ENCODE assay signal across 14 cellular contexts in the genomic region with DNA sequence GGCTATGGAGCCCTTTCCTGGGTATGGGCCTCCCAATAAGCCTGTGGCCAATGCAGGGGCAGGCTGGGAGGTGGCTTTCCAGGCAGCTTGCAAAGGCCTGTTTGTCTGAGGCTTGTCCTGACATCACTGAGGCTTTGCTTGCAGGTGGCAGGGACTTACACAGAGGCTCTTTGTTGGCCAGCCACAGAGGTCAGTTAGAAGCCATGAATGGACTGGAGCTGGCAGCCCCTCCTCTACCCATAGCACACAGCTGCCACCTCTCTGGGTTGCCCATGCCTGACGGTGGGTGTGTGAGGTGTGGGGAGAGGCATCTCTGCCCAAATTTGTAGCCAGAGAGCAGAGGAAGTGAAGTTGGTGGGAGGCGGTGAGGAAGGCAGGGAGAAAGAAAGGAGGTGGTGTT. TPM values are rescaled to one million over a fixed set of nuclear protein-coding genes. Genes with fewer than 3 reads are reported as not detected.
DNase-seq lines count a peak whose midpoint lies in the region; ATAC-seq and TF ChIP-seq lines count a peak whose summit lies in the region.
"Had no signal": no experiment of that assay in that cellular context is flagged by ENCODE, and none has a peak within 500 bp of the region (broad histone marks: within the 10 kb centered on the region; RNA-seq: fewer than 3 reads in every experiment).

No MANE protein-coding gene starts in this region.

- H3K27ac ChIP-seq in testis (peak overlapping the region in 1 of 2 donors; percentile 55), upper lobe of left lung (peak overlapping the region in 2 of 4 donors; percentile 43 to 55)
- H3K27ac ChIP-seq: right lobe of liver had no signal

- H3K4me1 ChIP-seq in testis: peaks cover 62% of the 10 kb centered on the region
- H3K4me1 ChIP-seq in upper lobe of left lung: peaks cover 42 to 76% (median 67%) of the 10 kb centered on the region in 4 donors

- DNase-seq in NCI-H146 (lab: John Stamatoyannopoulos, UW) (peak; percentile 2), NCI-H146 treated with DMSO at 0.1 percent for 48 hours (lab: John Stamatoyannopoulos, UW; ENCODE audit: unreplicated experiment) (no peak), RPMI8226 (peak; percentile 81), immature natural killer cell (no peak), testis (peak; percentile 79), upper lobe of left lung (no peak), NCI-H2107 treated with DMSO at 0.1 percent for 48 hours (lab: John Stamatoyannopoulos, UW; ENCODE audit: unreplicated experiment) (no peak), activated gamma-delta T cell (lab: John Stamatoyannopoulos, UW) (no peak)
- DNase-seq: activated CD4-positive, alpha-beta T cell treated with anti-CD3 and anti-CD28 coated beads, Interleukin-2, amount 50 U/mL, for 4 hours; KBM-7; NCI-H69; right lobe of liver had no signal

- TF ChIP-seq EP300 in upper lobe of left lung (IDR thresholded peaks at IDR 0.05): no peak

- H3K9me3 Mint-ChIP-seq in immature natural killer cell: no peaks in the 10 kb centered on the region
- H3K9me3 Mint-ChIP-seq: activated naive CD4-positive, alpha-beta T cell treated with anti-CD3 and anti-CD28 coated beads, Interleukin-2, amount 50 U/mL, for 24 hours; mesothelial cell of epicardium had no signal

- H3K36me3 Mint-ChIP-seq in immature natural killer cell: no peaks in the 10 kb centered on the region
- H3K36me3 Mint-ChIP-seq: mesothelial cell of epicardium had no signal

- H3K27me3 ChIP-seq in testis (no peaks in the 10 kb centered on the region), upper lobe of left lung (no peaks in the 10 kb centered on the region)
- H3K27me3 ChIP-seq: right lobe of liver had no signal

- intact Hi-C loops in testis (cut with DNase I; ENCODE audit: low total_unique reads): no loop called here

- TF ChIP-seq CTCF in testis (IDR thresholded peaks at IDR 0.05) (no peak), upper lobe of left lung (IDR thresholded peaks at IDR 0.05) (no peak)

- H3K27ac Mint-ChIP-seq in immature natural killer cell: peak overlapping the region in 4 of 6 donors; percentile 2 to 78 (median 31)
- H3K27ac Mint-ChIP-seq: activated naive CD4-positive, alpha-beta T cell treated with anti-CD3 and anti-CD28 coated beads, Interleukin-2, amount 50 U/mL, for 24 hours; mesothelial cell of epicardium had no signal

- H3K4me1 Mint-ChIP-seq in immature natural killer cell: peaks cover 44 to 55% of the 10 kb centered on the region in 2 donors

- WGBS in testis, 2 donors: 50 to 66% methylated on average over 2 of the region's 2 CpGs
- WGBS in upper lobe of left lung, 2 donors: 42 to 67% methylated on average over 2 of the region's 2 CpGs

- TF ChIP-seq POLR2A in testis (IDR thresholded peaks at IDR 0.05) (no peak), upper lobe of left lung (IDR thresholded peaks at IDR 0.05) (no peak)

- H3K36me3 ChIP-seq in testis (ENCODE audit: low read depth, missing control alignments) (no peaks in the 10 kb centered on the region), upper lobe of left lung (peaks cover 0 to 6% (median under 1%) of the 10 kb centered on the region in 4 donors)

- no peaks in the 10 kb centered on the region for H3K9me3 ChIP-seq in testis
- H3K9me3 ChIP-seq in upper lobe of left lung: no peaks in the 10 kb centered on the region
- H3K9me3 ChIP-seq: right lobe of liver had no signal

- H3K4me3 ChIP-seq in testis: no peak overlapping the region
- H3K4me3 ChIP-seq in upper lobe of left lung: no peak overlapping the region
- H3K4me3 ChIP-seq: right lobe of liver had no signal

- peaks cover 0 to 2% (median 2%) of the 10 kb centered on the region in 3 donors for H3K27me3 Mint-ChIP-seq in immature natural killer cell (ENCODE audit: low read depth in 3 of 3)
- H3K27me3 Mint-ChIP-seq: activated naive CD4-positive, alpha-beta T cell treated with anti-CD3 and anti-CD28 coated beads, Interleukin-2, amount 50 U/mL, for 24 hours had no signal

- no peak overlapping the region for H3K4me3 Mint-ChIP-seq in immature natural killer cell
- H3K4me3 Mint-ChIP-seq: activated naive CD4-positive, alpha-beta T cell treated with anti-CD3 and anti-CD28 coated beads, Interleukin-2, amount 50 U/mL, for 24 hours; mesothelial cell of epicardium had no signal

- ATAC-seq in upper lobe of left lung (ENCODE audit: low FRiP score in 2 of 2): no peak

RNA-seq across cellular contexts. Expression of a gene that starts 17.1 kb away (rescaled TPM):
- polyA plus RNA-seq in immature natural killer cell (10 to 100 TPM in 1 of 3 donors, 1 to 10 TPM in 1, under 1 TPM in 1; 0.62 to 12.8 (median 3.5) TPM), testis (ENCODE audit: insufficient read depth, low read depth, low replicate concordance) (9.7 TPM)
- total RNA-seq in testis (10 to 100 TPM; 22.9 to 38.4 TPM), upper lobe of left lung (100 to 1,000 TPM in 2 of 6 donors, 10 to 100 TPM in 4; 78.6 to 176 (median 87.8) TPM)

Comparison
In these comparisons a context has a peak if more than half of its experiments do, and no peak if none do; other contexts are left out.
1. DNase-seq: peak in NCI-H146 (single experiment), RPMI8226 (single experiment) and testis (single experiment); none in NCI-H146 treated with DMSO at 0.1 percent for 48 hours (single experiment), immature natural killer cell (0 of 3), upper lobe of left lung (0 of 2), NCI-H2107 treated with DMSO at 0.1 percent for 48 hours (single experiment) and activated gamma-delta T cell (single experiment).